In genomic region chr1:24417681-24418080, GRCh38 we compare ENCODE assay signal across 14 cellular contexts. TPM values are rescaled to one million over a fixed set of nuclear protein-coding genes. Genes with fewer than 3 reads are reported as not detected.
DNase-seq lines count a peak whose midpoint lies in the region; ATAC-seq, FAIRE-seq and TF ChIP-seq lines count a peak whose summit lies in the region.
"Had no signal": no experiment of that assay in that cellular context is flagged by ENCODE, and none has a peak within 500 bp of the region (broad histone marks: within the 10 kb centered on the region; RNA-seq: fewer than 3 reads in every experiment).

No MANE protein-coding gene starts in this region.

- CTCF ChIA-PET in activated CD4-positive, alpha-beta memory T cell treated with anti-CD3 and anti-CD28 coated beads for 36 hours (lab: Charles Lee), result interaction anchor here (0.6 to 8.8 kb wide), 12 partner anchors 26 to 267 kb away, joined by 3 to 107 read pairs (median 10); no protein-coding TSS in a partner anchor
- CTCF ChIA-PET in Calu3 (lab: Charles Lee), result no interaction called here

- H3K27ac ChIP-seq in upper lobe of left lung (peak overlapping the region in 3 of 4 donors; percentile 8 to 76 (median 65)), small intestine (ENCODE audit: low read depth in 1 of 2, low read length in 1 of 2) (no peak overlapping the region)

- TF ChIP-seq POLR2A in upper lobe of left lung (IDR thresholded peaks at IDR 0.05), result no peak

- peaks cover 14% of the 10 kb centered on the region for H3K36me3 Mint-ChIP-seq in activated naive CD4-positive, alpha-beta T cell treated with anti-CD3 and anti-CD28 coated beads, Interleukin-2, amount 50 U/mL, for 24 hours
- peaks cover 32 to 41% of the 10 kb centered on the region in 2 donors for H3K36me3 Mint-ChIP-seq in activated naive CD4-positive, alpha-beta T cell treated with anti-CD3 and anti-CD28 coated beads, Interleukin-2, amount 50 U/mL, for 72 hours
- H3K36me3 Mint-ChIP-seq in activated CD4-positive, alpha-beta memory T cell treated with anti-CD3 and anti-CD28 coated beads for 36 hours, result peaks cover 33% of the 10 kb centered on the region
- peaks cover 48% of the 10 kb centered on the region for H3K36me3 Mint-ChIP-seq in Calu3 (ENCODE audit: insufficient read depth, unreplicated experiment)

- WGBS in upper lobe of left lung, 2 donors, result 55 to 65% methylated on average over 1 of the region's 1 CpG
- 67 to 86% (median 81%) methylated on average over 1 of the region's 1 CpG for WGBS in small intestine, 3 donors

- ATAC-seq in activated naive CD4-positive, alpha-beta T cell treated with anti-CD3 and anti-CD28 coated beads, Interleukin-2, amount 50 U/mL, for 72 hours, result no peak
- ATAC-seq in upper lobe of left lung (ENCODE audit: low FRiP score in 2 of 2) (no peak), GM18870 (IDR thresholded peaks at IDR 0.05; ENCODE audit: unreplicated experiment) (no peak)

- H3K36me3 ChIP-seq in upper lobe of left lung, result peaks cover 0 to 17% (median 11%) of the 10 kb centered on the region in 4 donors
- peaks cover 3 to 5% of the 10 kb centered on the region in 2 donors for H3K36me3 ChIP-seq in small intestine (ENCODE audit: control insufficient read depth in 2 of 2, insufficient read depth in 2 of 2, low read length in 2 of 2)

- H3K4me1 Mint-ChIP-seq in activated naive CD4-positive, alpha-beta T cell treated with anti-CD3 and anti-CD28 coated beads, Interleukin-2, amount 50 U/mL, for 24 hours, result peaks cover 88% of the 10 kb centered on the region
- H3K4me1 Mint-ChIP-seq in activated CD4-positive, alpha-beta memory T cell treated with anti-CD3 and anti-CD28 coated beads for 36 hours (ENCODE audit: low read depth), result peaks cover 58% of the 10 kb centered on the region
- H3K4me1 Mint-ChIP-seq in Calu3 (ENCODE audit: low read depth, unreplicated experiment), result peaks cover 25% of the 10 kb centered on the region

- intact Hi-C loops in activated CD4-positive, alpha-beta memory T cell treated with anti-CD3 and anti-CD28 coated beads for 36 hours (cut with micrococcal nuclease), result loop anchor here (5.0 to 10.0 kb wide), 3 partner anchors 435 to 817 kb away; partner anchors contain the start of genes PNRC2, SRSF10 and SYF2
- intact Hi-C loops in Calu3 (cut with micrococcal nuclease; ENCODE audit: unreplicated experiment), result loop anchor here (10.0 kb wide), 2 partner anchors 87 to 217 kb away; partner anchors contain the start of gene RCAN3

- DNase-seq in activated naive CD4-positive, alpha-beta T cell treated with anti-CD3 and anti-CD28 coated beads, Interleukin-2, amount 50 U/mL, for 72 hours (ENCODE audit: low spot score in 2 of 2), result no peak
- no peak for DNase-seq in activated CD4-positive, alpha-beta memory T cell treated with anti-CD3 and anti-CD28 coated beads for 36 hours
- peak; percentile 21 for DNase-seq in glomerular visceral epithelial cell (ENCODE audit: extremely low spot score)
- no peak for DNase-seq in upper lobe of left lung
- no peak for DNase-seq in Calu3
- DNase-seq in small intestine, result no peak
- DNase-seq: activated effector memory CD4-positive, alpha-beta T cell treated with Interleukin-2 at 50 U/mL for 16 hours; NCI-H2029; stimulated activated naive CD4-positive, alpha-beta T cell treated with Interleukin-2 at 50 U/mL for 16 hours; T-helper 1 cell had no signal

- POLR2A ChIA-PET in activated CD4-positive, alpha-beta memory T cell treated with anti-CD3 and anti-CD28 coated beads for 36 hours (lab: Charles Lee), result interaction anchor here (4.0 kb wide), 1 partner anchor 85 kb away, joined by 36 read pairs; the partner anchor contains the start of gene RCAN3

- H3K27me3 ChIP-seq in upper lobe of left lung (no peaks in the 10 kb centered on the region), small intestine (ENCODE audit: control insufficient read depth in 2 of 2, insufficient read depth in 2 of 2, low read length in 2 of 2) (no peaks in the 10 kb centered on the region)

- FAIRE-seq in small intestine (lab: Jason Lieb, UNC), result no peak
- FAIRE-seq: GM18507 had no signal

- H3K4me1 ChIP-seq in upper lobe of left lung (peaks cover 23 to 68% (median 41%) of the 10 kb centered on the region in 4 donors), small intestine (ENCODE audit: control insufficient read depth in 2 of 2, insufficient read depth in 1 of 2, low read depth in 1 of 2, low read length in 1 of 2) (peaks cover 0 to 3% of the 10 kb centered on the region in 2 donors)

- no peaks in the 10 kb centered on the region for H3K9me3 ChIP-seq in upper lobe of left lung
- H3K9me3 ChIP-seq in small intestine (ENCODE audit: control insufficient read depth, low read depth), result no peaks in the 10 kb centered on the region

- H3K27ac Mint-ChIP-seq in activated naive CD4-positive, alpha-beta T cell treated with anti-CD3 and anti-CD28 coated beads, Interleukin-2, amount 50 U/mL, for 24 hours, result no peak overlapping the region
- peak overlapping the region in 1 of 2 donors; percentile 97 for H3K27ac Mint-ChIP-seq in activated naive CD4-positive, alpha-beta T cell treated with anti-CD3 and anti-CD28 coated beads, Interleukin-2, amount 50 U/mL, for 72 hours
- H3K27ac Mint-ChIP-seq in activated CD4-positive, alpha-beta memory T cell treated with anti-CD3 and anti-CD28 coated beads for 36 hours, result no peak overlapping the region
- H3K27ac Mint-ChIP-seq in Calu3 (ENCODE audit: unreplicated experiment), result no peak overlapping the region

- no peak for TF ChIP-seq EP300 in upper lobe of left lung (IDR thresholded peaks at IDR 0.05)

- TF ChIP-seq CTCF in upper lobe of left lung (IDR thresholded peaks at IDR 0.05) (no peak), Calu3 (IDR thresholded peaks at IDR 0.05; ENCODE audit: unreplicated experiment) (no peak)

- no peak overlapping the region for H3K4me3 ChIP-seq in upper lobe of left lung
- no peak overlapping the region for H3K4me3 ChIP-seq in small intestine (ENCODE audit: low read depth in 1 of 2, low read length in 2 of 2)

- H3K27me3 Mint-ChIP-seq in activated naive CD4-positive, alpha-beta T cell treated with anti-CD3 and anti-CD28 coated beads, Interleukin-2, amount 50 U/mL, for 24 hours, result no peaks in the 10 kb centered on the region
- H3K27me3 Mint-ChIP-seq in activated CD4-positive, alpha-beta memory T cell treated with anti-CD3 and anti-CD28 coated beads for 36 hours, result no peaks in the 10 kb centered on the region
- H3K27me3 Mint-ChIP-seq in Calu3 (ENCODE audit: unreplicated experiment), result no peaks in the 10 kb centered on the region

- BruUV-seq in Calu3 (replicated peaks; lab: Mats Ljungman, UMichigan), result no TSS peak

- no peaks in the 10 kb centered on the region for H3K9me3 Mint-ChIP-seq in activated naive CD4-positive, alpha-beta T cell treated with anti-CD3 and anti-CD28 coated beads, Interleukin-2, amount 50 U/mL, for 24 hours
- no peaks in the 10 kb centered on the region for H3K9me3 Mint-ChIP-seq in activated naive CD4-positive, alpha-beta T cell treated with anti-CD3 and anti-CD28 coated beads, Interleukin-2, amount 50 U/mL, for 72 hours
- H3K9me3 Mint-ChIP-seq in activated CD4-positive, alpha-beta memory T cell treated with anti-CD3 and anti-CD28 coated beads for 36 hours, result no peaks in the 10 kb centered on the region
- H3K9me3 Mint-ChIP-seq in Calu3 (ENCODE audit: low read depth, unreplicated experiment), result no peaks in the 10 kb centered on the region
- H3K9me3 Mint-ChIP-seq: CD14-positive monocyte had no signal

- peak overlapping the region; percentile 98 for H3K4me3 Mint-ChIP-seq in activated naive CD4-positive, alpha-beta T cell treated with anti-CD3 and anti-CD28 coated beads, Interleukin-2, amount 50 U/mL, for 24 hours
- peak overlapping the region; percentile 98 for H3K4me3 Mint-ChIP-seq in activated CD4-positive, alpha-beta memory T cell treated with anti-CD3 and anti-CD28 coated beads for 36 hours
- H3K4me3 Mint-ChIP-seq in Calu3 (ENCODE audit: low read depth, unreplicated experiment), result no peak overlapping the region
- H3K4me3 Mint-ChIP-seq: CD14-positive monocyte had no signal

RNA-seq across cellular contexts. Expression of gene NIPAL3, which starts 2.1 kb away (rescaled TPM):
- total RNA-seq in activated naive CD4-positive, alpha-beta T cell treated with anti-CD3 and anti-CD28 coated beads, Interleukin-2, amount 50 U/mL, for 72 hours, result 10 to 100 TPM; 40.7 to 66.1 TPM
- total RNA-seq in activated CD4-positive, alpha-beta memory T cell treated with anti-CD3 and anti-CD28 coated beads for 36 hours, result 10 to 100 TPM; 39.3 to 42.4 TPM
- 10 to 100 TPM; 28.2 to 71.0 (median 46.6) TPM for total RNA-seq in upper lobe of left lung
- total RNA-seq in Calu3 (2022), result 28.8 and 30.8 TPM in 2 replicates
- 10 to 100 TPM in 2 of 3 donors, 1 to 10 TPM in 1; 4.9 to 15.9 (median 10.7) TPM for polyA plus RNA-seq in small intestine

RNA-seq across cellular contexts. Expression of gene STPG1, which starts 4.1 kb away (rescaled TPM):
- total RNA-seq in activated naive CD4-positive, alpha-beta T cell treated with anti-CD3 and anti-CD28 coated beads, Interleukin-2, amount 50 U/mL, for 72 hours, result 1 to 10 TPM; 6.1 to 7.0 TPM
- total RNA-seq in activated CD4-positive, alpha-beta memory T cell treated with anti-CD3 and anti-CD28 coated beads for 36 hours, result 1 to 10 TPM; 7.5 to 8.3 TPM
- total RNA-seq in upper lobe of left lung (10 to 100 TPM in 2 of 6 donors, 1 to 10 TPM in 4; 5.5 to 20.1 (median 8.2) TPM), Calu3 (2022) (9.1 and 10.4 TPM in 2 replicates)
- 10 to 100 TPM in 1 of 3 donors, 1 to 10 TPM in 2; 6.5 to 10.3 (median 6.5) TPM for polyA plus RNA-seq in small intestine

Comparison
In these comparisons a context has a peak if more than half of its experiments do, and no peak if none do; other contexts are left out.
1. H3K27ac ChIP-seq: peak in upper lobe of left lung (3 of 4); none in small intestine (0 of 2).